ENCODE assay signal across 8 cellular contexts in the genomic region with DNA sequence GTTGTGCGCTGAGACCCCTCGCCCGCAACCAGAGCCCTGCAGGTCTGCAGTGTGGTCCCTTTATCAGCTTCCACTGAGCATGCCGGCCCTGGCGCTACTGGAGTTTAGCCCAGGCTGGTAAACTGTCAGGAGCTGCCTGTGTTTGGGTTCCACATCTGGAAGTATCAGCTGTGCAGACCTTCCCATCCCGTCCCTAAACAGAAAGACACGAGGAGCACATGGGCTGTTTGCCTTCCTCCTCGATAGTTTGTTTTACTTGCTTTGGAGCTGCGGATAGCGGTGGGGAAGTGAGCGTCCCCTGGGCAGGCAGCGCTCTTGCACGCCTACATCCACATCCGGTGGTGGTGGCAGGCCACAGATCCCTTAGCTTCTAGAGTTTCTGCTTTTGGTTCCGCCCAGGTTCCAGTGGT. TPM values are rescaled to one million over a fixed set of nuclear protein-coding genes. Genes with fewer than 3 reads are reported as not detected.
A peak's percentile ranks its signal among the peaks of the same experiment; 100 is the strongest.
DNase-seq lines count a peak whose midpoint lies in the region; ATAC-seq and TF ChIP-seq lines count a peak whose summit lies in the region.

No MANE protein-coding gene starts in this region.

- ATAC-seq in GM19043 (IDR thresholded peaks at IDR 0.05; ENCODE audit: low read depth, unreplicated experiment) = peak; percentile 75
- peak; percentile 82 for ATAC-seq in HG03469 (IDR thresholded peaks at IDR 0.05; ENCODE audit: unreplicated experiment)
- ATAC-seq in omental fat pad (ENCODE audit: low FRiP score) = no peak
- no peak for ATAC-seq in HG02610 (IDR thresholded peaks at IDR 0.05; ENCODE audit: unreplicated experiment)

- TF ChIP-seq CTCF in omental fat pad (IDR thresholded peaks at IDR 0.05) = no peak

- DNase-seq in AG08395 (ENCODE audit: low spot score) (peak; percentile 48), fibroblast of peridontal ligament (ENCODE audit: extremely low read depth) (peak; percentile 25), midbrain (lab: John Stamatoyannopoulos, UW) (no peak), G401 (ENCODE audit: low spot score) (no peak), omental fat pad (ENCODE audit: low spot score) (no peak)

- in situ Hi-C loops in G401 (cut with HindIII; ENCODE audit: low sequenced_read_pairs) = no loop called here

RNA-seq across cellular contexts. Expression of gene BOC, which starts 12.5 kb away (rescaled TPM):
- not detected in 2 replicates for total RNA-seq in G401 (2014; rRNA removed; shearing (Covaris generic))
- 100 to 1,000 TPM in 1 of 4 donors, 10 to 100 TPM in 3; 28.1 to 103 (median 54.0) TPM for total RNA-seq in omental fat pad

Comparison
In these comparisons a context has a peak if more than half of its experiments do, and no peak if none do; other contexts are left out.
1. DNase-seq: peak in AG08395 (single experiment) and fibroblast of peridontal ligament (single experiment); none in midbrain (single experiment), G401 (single experiment) and omental fat pad (single experiment).
2. ATAC-seq: peak in GM19043 (single experiment) and HG03469 (single experiment); none in omental fat pad (single experiment) and HG02610 (single experiment).
3. RNA of gene BOC, which starts 12.5 kb away (total RNA-seq): 28.1 to 103 TPM in omental fat pad; not detected in G401; every median in the first group is over 10 times any median in the second.